Comparison of ENCODE assay signal across 1 cellular context in the genomic region with DNA sequence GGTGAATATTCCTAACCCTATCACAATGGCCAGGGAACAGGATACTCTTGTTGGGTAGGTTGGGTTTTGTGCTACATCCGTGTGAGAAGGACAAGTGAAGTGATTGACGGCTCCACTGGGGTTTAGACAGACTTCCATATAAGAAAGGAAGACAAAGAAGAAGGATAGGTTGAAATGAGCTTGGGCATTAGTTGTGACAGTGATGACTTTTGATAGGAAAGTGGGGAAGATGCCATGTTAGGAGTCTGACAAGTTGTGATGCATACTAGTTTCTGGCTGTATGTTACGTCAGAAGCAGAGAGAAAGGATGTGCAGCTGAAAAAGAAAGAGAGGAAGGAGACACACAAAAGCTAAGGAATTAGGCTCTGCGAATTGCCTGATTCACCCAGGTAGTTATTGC.
TF ChIP-seq lines count a peak whose summit lies in the region.

No MANE protein-coding gene starts in this region.

TF ChIP-seq in HepG2, 621 proteins besides CTCF, POLR2A, EP300 and RAD21:
- TF ChIP-seq RXRB (CRISPR knock-in tag; IDR thresholded peaks at IDR 0.05; ENCODE audit: borderline replicate concordance), result no peak
- TF ChIP-seq CREB1 (IDR thresholded peaks at IDR 0.05), result 0 out of 2 replicates have a peak, but pooled peaks have one; percentile 19
- TF ChIP-seq CREB1 (CRISPR knock-in tag; IDR thresholded peaks at IDR 0.05), result no peak
- no peak for TF ChIP-seq ELF4 (CRISPR knock-in tag; IDR thresholded peaks at IDR 0.05; ENCODE audit: borderline replicate concordance)
- TF ChIP-seq PITX1 (CRISPR knock-in tag; IDR thresholded peaks at IDR 0.05), result no peak
